1 cellular context compared by ENCODE assay signal in the genomic region with DNA sequence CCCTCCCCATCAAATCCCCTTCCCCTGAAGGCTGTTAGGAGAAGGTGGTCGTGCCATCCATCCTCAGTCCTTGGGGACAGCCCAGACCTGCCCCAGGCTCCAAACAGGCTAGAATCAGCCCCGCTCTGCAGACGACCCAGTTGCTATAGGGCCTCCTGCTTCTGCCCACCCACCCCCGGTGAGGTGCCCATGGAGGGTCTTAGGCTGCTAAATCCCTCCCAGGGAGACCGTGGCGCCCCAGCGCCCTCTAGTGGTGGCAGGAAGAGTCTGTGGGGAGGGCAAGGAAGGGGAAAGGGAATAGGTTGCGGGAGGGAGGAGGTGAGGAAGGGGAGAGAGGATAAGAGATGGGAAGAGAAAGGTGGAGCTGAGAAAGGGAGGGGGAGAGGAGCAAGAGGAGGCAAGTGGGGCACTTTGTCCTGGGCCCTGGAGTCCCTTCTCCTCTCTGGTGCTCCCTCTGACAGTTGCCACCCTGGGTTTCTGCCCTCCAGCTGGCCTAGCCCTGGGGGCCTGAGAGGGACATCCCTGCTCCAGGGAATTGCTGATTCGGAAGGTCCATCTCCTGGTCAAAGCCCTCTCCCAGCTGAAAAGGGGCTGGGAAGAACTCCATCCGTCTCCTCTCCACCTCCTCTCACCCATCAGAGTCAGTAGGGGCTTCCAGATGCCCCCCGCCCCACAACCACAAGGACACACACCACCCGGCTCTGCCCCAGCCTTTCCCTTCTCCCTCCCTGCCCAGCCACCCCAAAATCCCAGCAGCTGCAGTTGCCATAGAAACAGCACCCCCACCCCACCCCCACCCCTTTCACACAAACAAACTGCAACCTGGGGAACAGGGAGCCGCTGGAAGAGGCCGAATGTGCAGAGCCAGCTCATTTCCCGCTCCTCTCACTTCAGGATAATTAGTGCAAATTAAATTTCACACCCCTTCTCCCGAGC.
TF ChIP-seq lines count a peak whose summit lies in the region.

No MANE protein-coding gene starts in this region.

TF ChIP-seq in GM23338, 12 proteins besides CTCF, POLR2A, EP300 and RAD21 (continued from another document):
- TF ChIP-seq, protein P1, sequence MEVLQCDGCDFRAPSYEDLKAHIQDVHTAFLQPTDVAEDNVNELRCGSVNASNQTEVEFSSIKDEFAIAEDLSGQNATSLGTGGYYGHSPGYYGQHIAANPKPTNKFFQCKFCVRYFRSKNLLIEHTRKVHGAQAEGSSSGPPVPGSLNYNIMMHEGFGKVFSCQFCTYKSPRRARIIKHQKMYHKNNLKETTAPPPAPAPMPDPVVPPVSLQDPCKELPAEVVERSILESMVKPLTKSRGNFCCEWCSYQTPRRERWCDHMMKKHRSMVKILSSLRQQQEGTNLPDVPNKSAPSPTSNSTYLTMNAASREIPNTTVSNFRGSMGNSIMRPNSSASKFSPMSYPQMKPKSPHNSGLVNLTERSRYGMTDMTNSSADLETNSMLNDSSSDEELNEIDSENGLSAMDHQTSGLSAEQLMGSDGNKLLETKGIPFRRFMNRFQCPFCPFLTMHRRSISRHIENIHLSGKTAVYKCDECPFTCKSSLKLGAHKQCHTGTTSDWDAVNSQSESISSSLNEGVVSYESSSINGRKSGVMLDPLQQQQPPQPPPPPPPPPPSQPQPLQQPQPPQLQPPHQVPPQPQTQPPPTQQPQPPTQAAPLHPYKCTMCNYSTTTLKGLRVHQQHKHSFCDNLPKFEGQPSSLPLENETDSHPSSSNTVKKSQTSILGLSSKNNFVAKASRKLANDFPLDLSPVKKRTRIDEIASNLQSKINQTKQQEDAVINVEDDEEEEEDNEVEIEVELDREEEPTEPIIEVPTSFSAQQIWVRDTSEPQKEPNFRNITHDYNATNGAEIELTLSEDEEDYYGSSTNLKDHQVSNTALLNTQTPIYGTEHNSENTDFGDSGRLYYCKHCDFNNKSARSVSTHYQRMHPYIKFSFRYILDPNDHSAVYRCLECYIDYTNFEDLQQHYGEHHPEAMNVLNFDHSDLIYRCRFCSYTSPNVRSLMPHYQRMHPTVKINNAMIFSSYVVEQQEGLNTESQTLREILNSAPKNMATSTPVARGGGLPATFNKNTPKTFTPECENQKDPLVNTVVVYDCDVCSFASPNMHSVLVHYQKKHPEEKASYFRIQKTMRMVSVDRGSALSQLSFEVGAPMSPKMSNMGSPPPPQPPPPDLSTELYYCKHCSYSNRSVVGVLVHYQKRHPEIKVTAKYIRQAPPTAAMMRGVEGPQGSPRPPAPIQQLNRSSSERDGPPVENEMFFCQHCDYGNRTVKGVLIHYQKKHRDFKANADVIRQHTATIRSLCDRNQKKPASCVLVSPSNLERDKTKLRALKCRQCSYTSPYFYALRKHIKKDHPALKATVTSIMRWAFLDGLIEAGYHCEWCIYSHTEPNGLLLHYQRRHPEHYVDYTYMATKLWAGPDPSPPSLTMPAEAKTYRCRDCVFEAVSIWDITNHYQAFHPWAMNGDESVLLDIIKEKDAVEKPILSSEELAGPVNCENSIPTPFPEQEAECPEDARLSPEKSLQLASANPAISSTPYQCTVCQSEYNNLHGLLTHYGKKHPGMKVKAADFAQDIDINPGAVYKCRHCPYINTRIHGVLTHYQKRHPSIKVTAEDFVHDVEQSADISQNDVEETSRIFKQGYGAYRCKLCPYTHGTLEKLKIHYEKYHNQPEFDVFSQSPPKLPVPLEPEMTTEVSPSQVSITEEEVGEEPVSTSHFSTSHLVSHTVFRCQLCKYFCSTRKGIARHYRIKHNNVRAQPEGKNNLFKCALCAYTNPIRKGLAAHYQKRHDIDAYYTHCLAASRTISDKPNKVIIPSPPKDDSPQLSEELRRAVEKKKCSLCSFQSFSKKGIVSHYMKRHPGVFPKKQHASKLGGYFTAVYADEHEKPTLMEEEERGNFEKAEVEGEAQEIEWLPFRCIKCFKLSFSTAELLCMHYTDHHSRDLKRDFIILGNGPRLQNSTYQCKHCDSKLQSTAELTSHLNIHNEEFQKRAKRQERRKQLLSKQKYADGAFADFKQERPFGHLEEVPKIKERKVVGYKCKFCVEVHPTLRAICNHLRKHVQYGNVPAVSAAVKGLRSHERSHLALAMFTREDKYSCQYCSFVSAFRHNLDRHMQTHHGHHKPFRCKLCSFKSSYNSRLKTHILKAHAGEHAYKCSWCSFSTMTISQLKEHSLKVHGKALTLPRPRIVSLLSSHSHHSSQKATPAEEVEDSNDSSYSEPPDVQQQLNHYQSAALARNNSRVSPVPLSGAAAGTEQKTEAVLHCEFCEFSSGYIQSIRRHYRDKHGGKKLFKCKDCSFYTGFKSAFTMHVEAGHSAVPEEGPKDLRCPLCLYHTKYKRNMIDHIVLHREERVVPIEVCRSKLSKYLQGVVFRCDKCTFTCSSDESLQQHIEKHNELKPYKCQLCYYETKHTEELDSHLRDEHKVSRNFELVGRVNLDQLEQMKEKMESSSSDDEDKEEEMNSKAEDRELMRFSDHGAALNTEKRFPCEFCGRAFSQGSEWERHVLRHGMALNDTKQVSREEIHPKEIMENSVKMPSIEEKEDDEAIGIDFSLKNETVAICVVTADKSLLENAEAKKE (CRISPR knock-in tag; IDR thresholded peaks at IDR 0.05): no peak
- TF ChIP-seq CREB1 (CRISPR knock-in tag; IDR thresholded peaks at IDR 0.05; ENCODE audit: low read depth) (no peak), STAT1 (IDR thresholded peaks at IDR 0.05; ENCODE audit: unreplicated experiment) (no peak), ZNF114 (CRISPR knock-in tag; IDR thresholded peaks at IDR 0.05) (no peak), NANOG (IDR thresholded peaks at IDR 0.05; ENCODE audit: borderline replicate concordance) (no peak), EZH2 (IDR thresholded peaks at IDR 0.05; ENCODE audit: low read depth, unreplicated experiment) (no peak), EZH2phosphoT487 (IDR thresholded peaks at IDR 0.05; ENCODE audit: unreplicated experiment) (no peak), ZNF331 (CRISPR knock-in tag; IDR thresholded peaks at IDR 0.05; ENCODE audit: low read depth) (no peak), JUNB (IDR thresholded peaks at IDR 0.05; ENCODE audit: unreplicated experiment) (no peak)
- TF ChIP-seq, protein P2, sequence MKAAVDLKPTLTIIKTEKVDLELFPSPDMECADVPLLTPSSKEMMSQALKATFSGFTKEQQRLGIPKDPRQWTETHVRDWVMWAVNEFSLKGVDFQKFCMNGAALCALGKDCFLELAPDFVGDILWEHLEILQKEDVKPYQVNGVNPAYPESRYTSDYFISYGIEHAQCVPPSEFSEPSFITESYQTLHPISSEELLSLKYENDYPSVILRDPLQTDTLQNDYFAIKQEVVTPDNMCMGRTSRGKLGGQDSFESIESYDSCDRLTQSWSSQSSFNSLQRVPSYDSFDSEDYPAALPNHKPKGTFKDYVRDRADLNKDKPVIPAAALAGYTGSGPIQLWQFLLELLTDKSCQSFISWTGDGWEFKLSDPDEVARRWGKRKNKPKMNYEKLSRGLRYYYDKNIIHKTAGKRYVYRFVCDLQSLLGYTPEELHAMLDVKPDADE (IDR thresholded peaks at IDR 0.05): no peak
- TF ChIP-seq, protein P3, sequence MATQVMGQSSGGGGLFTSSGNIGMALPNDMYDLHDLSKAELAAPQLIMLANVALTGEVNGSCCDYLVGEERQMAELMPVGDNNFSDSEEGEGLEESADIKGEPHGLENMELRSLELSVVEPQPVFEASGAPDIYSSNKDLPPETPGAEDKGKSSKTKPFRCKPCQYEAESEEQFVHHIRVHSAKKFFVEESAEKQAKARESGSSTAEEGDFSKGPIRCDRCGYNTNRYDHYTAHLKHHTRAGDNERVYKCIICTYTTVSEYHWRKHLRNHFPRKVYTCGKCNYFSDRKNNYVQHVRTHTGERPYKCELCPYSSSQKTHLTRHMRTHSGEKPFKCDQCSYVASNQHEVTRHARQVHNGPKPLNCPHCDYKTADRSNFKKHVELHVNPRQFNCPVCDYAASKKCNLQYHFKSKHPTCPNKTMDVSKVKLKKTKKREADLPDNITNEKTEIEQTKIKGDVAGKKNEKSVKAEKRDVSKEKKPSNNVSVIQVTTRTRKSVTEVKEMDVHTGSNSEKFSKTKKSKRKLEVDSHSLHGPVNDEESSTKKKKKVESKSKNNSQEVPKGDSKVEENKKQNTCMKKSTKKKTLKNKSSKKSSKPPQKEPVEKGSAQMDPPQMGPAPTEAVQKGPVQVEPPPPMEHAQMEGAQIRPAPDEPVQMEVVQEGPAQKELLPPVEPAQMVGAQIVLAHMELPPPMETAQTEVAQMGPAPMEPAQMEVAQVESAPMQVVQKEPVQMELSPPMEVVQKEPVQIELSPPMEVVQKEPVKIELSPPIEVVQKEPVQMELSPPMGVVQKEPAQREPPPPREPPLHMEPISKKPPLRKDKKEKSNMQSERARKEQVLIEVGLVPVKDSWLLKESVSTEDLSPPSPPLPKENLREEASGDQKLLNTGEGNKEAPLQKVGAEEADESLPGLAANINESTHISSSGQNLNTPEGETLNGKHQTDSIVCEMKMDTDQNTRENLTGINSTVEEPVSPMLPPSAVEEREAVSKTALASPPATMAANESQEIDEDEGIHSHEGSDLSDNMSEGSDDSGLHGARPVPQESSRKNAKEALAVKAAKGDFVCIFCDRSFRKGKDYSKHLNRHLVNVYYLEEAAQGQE (IDR thresholded peaks at IDR 0.05; ENCODE audit: unreplicated experiment): no peak
